Comparison of ENCODE assay signal across 8 cellular contexts in genomic region chr1:218498061-218498938, GRCh38.
A peak's percentile ranks its signal among the peaks of the same experiment; 100 is the strongest.
DNase-seq lines count a peak whose midpoint lies in the region; ATAC-seq and TF ChIP-seq lines count a peak whose summit lies in the region.
"Had no signal": no experiment of that assay in that cellular context is flagged by ENCODE, and none has a peak within 500 bp of the region (broad histone marks: within the 10 kb centered on the region; RNA-seq: fewer than 3 reads in every experiment).

No MANE protein-coding gene starts in this region.

- in situ Hi-C loops in brain microvascular endothelial cell (cut with HindIII; ENCODE audit: low pct_ligation_motif_present, low sequenced_read_pairs) = no loop called here

- H3K9ac ChIP-seq in HUES6 (ENCODE audit: low read length) = peak overlapping the region; percentile 15

- H3K36me3 ChIP-seq in HUES6 (ENCODE audit: control insufficient read depth, insufficient read depth, low read length) = no peaks in the 10 kb centered on the region
- H3K36me3 ChIP-seq in brain microvascular endothelial cell (replicated peaks) = no peaks in the 10 kb centered on the region

- H3K27me3 Mint-ChIP-seq in type B pancreatic cell = no peaks in the 10 kb centered on the region
- H3K27me3 Mint-ChIP-seq in stimulated activated naive B cell treated with anti-CD40 and anti-IgM and Interleukin-4, amounts not matched to agents 10 μg/mL and 1 μg/mL and 100 μg/mL, for 72 hours = peaks cover 12 to 23% of the 10 kb centered on the region in 2 donors

- TF ChIP-seq CTCF in brain microvascular endothelial cell (IDR thresholded peaks at IDR 0.05; ENCODE audit: low read depth, low read length, missing control alignments) (no peak), type B pancreatic cell (conservative IDR thresholded peaks at IDR 0.05) (no peak)

- H3K4me3 Mint-ChIP-seq in type B pancreatic cell = peak overlapping the region; percentile 17
- peak overlapping the region in 1 of 2 donors; percentile 56 for H3K4me3 Mint-ChIP-seq in stimulated activated naive B cell treated with anti-CD40 and anti-IgM and Interleukin-4, amounts not matched to agents 10 μg/mL and 1 μg/mL and 100 μg/mL, for 72 hours

- H3K27ac ChIP-seq in HUES6 (ENCODE audit: low read depth, low read length) (no peak overlapping the region), brain microvascular endothelial cell (peak overlapping the region; percentile 100)

- peaks cover 24% of the 10 kb centered on the region for H3K4me1 ChIP-seq in HUES6 (ENCODE audit: control insufficient read depth, insufficient read depth, low read length)

- peak overlapping the region; percentile 59 for H3K27ac Mint-ChIP-seq in type B pancreatic cell
- no peak overlapping the region for H3K27ac Mint-ChIP-seq in stimulated activated naive B cell treated with anti-CD40 and anti-IgM and Interleukin-4, amounts not matched to agents 10 μg/mL and 1 μg/mL and 100 μg/mL, for 72 hours

- no peaks in the 10 kb centered on the region for H3K36me3 Mint-ChIP-seq in type B pancreatic cell
- no peaks in the 10 kb centered on the region for H3K36me3 Mint-ChIP-seq in stimulated activated naive B cell treated with anti-CD40 and anti-IgM and Interleukin-4, amounts not matched to agents 10 μg/mL and 1 μg/mL and 100 μg/mL, for 72 hours

- ATAC-seq in GM21515 (IDR thresholded peaks at IDR 0.05; ENCODE audit: unreplicated experiment) = no peak
- ATAC-seq in stimulated activated naive B cell treated with anti-CD40 and anti-IgM and Interleukin-4, amounts not matched to agents 10 μg/mL and 1 μg/mL and 100 μg/mL, for 72 hours (replicated peaks) = no peak

- H3K9me3 ChIP-seq in HUES6 (ENCODE audit: control insufficient read depth, insufficient read depth, low read depth, low read length) = no peaks in the 10 kb centered on the region

- H3K4me3 ChIP-seq in HUES6 (ENCODE audit: low read depth, low read length) (no peak overlapping the region), brain microvascular endothelial cell (ENCODE audit: low read depth, low read length) (peak overlapping the region; percentile 43)

- H3K27me3 ChIP-seq in HUES6 (ENCODE audit: control insufficient read depth, insufficient read depth, low read length) = no peaks in the 10 kb centered on the region
- H3K27me3 ChIP-seq in brain microvascular endothelial cell (replicated peaks) = no peaks in the 10 kb centered on the region

- H3K4me1 Mint-ChIP-seq in type B pancreatic cell (ENCODE audit: unreplicated experiment) = peaks cover 27% of the 10 kb centered on the region
- H3K4me1 Mint-ChIP-seq in stimulated activated naive B cell treated with anti-CD40 and anti-IgM and Interleukin-4, amounts not matched to agents 10 μg/mL and 1 μg/mL and 100 μg/mL, for 72 hours = peaks cover 7 to 12% of the 10 kb centered on the region in 2 donors

- no peaks in the 10 kb centered on the region for H3K9me3 Mint-ChIP-seq in type B pancreatic cell
- H3K9me3 Mint-ChIP-seq in stimulated activated naive B cell treated with anti-CD40 and anti-IgM and Interleukin-4, amounts not matched to agents 10 μg/mL and 1 μg/mL and 100 μg/mL, for 72 hours = no peaks in the 10 kb centered on the region

- peak; percentile 80 for DNase-seq in brain microvascular endothelial cell
- DNase-seq in kidney glomerular epithelial cell (lab: John Stamatoyannopoulos, UW) = peak; percentile 93
- DNase-seq in type B pancreatic cell (ENCODE audit: extremely low spot score, unreplicated experiment) = no peak
- no peak for DNase-seq in stimulated activated naive B cell treated with anti-CD40 and anti-IgM and Interleukin-4, amounts not matched to agents 10 μg/mL and 1 μg/mL and 100 μg/mL, for 72 hours
- DNase-seq in HUDEP-2 (lab: John Stamatoyannopoulos, UW; ENCODE audit: unreplicated experiment in 76 of 76) = no peak
- DNase-seq: NCI-H2227 treated with DMSO at 0.1 percent for 48 hours had no signal

Comparison
In these comparisons a context has a peak if more than half of its experiments do, and no peak if none do; other contexts are left out.
1. DNase-seq: peak in brain microvascular endothelial cell (single experiment) and kidney glomerular epithelial cell (single experiment); none in type B pancreatic cell (single experiment), stimulated activated naive B cell treated with anti-CD40 and anti-IgM and Interleukin-4, amounts not matched to agents 10 μg/mL and 1 μg/mL and 100 μg/mL, for 72 hours (single experiment) and HUDEP-2 (0 of 76).